Comparison of ENCODE assay signal across 8 cellular contexts in genomic region chr9:6681957-6682501, GRCh38. TPM values are rescaled to one million over a fixed set of nuclear protein-coding genes. Genes with fewer than 3 reads are reported as not detected.
A peak's percentile ranks its signal among the peaks of the same experiment; 100 is the strongest.
DNase-seq lines count a peak whose midpoint lies in the region; ATAC-seq and TF ChIP-seq lines count a peak whose summit lies in the region.

No MANE protein-coding gene starts in this region.

- peak overlapping the region; percentile 98 for H3K4me2 ChIP-seq in HCT116 (ENCODE audit: low read length)

- no peak for TF ChIP-seq CTCF in HCT116 (IDR thresholded peaks at IDR 0.05 in 2 of 3, conservative IDR thresholded peaks at IDR 0.05 in 1 of 3; ENCODE audit: borderline replicate concordance in 1 of 3, insufficient read depth in 1 of 3, low read depth in 2 of 3, low read length in 2 of 3)
- no peak for TF ChIP-seq CTCF in fibroblast of the aortic adventitia (IDR thresholded peaks at IDR 0.05; ENCODE audit: insufficient read depth, low read length)
- TF ChIP-seq CTCF in retinal pigment epithelial cell (conservative IDR thresholded peaks at IDR 0.05; ENCODE audit: low read depth, low read length), result no peak

- DNase-seq in HCT116 (ENCODE audit: low read depth, low spot score), result no peak
- no peak for DNase-seq in T-cell
- no peak for DNase-seq in fibroblast of the aortic adventitia (ENCODE audit: low read depth)
- DNase-seq in retinal pigment epithelial cell (ENCODE audit: low read depth), result no peak
- no peak for DNase-seq in NOMO-1 treated with DMSO at 0.1 percent for 48 hours (lab: John Stamatoyannopoulos, UW; ENCODE audit: unreplicated experiment)
- DNase-seq in DMS79 (lab: John Stamatoyannopoulos, UW), result no peak
- no peak for DNase-seq in OCI-M1 (lab: John Stamatoyannopoulos, UW)

- H3K4me1 Mint-ChIP-seq in T-cell, result peaks cover 19 to 24% (median 24%) of the 10 kb centered on the region in 3 donors

- H3K36me3 ChIP-seq in HCT116 (ENCODE audit: control insufficient read depth in 1 of 2, insufficient read depth in 2 of 2, low read length in 2 of 2), result no peaks in the 10 kb centered on the region

- H3K36me3 Mint-ChIP-seq in T-cell, result no peaks in the 10 kb centered on the region

- peaks cover 6 to 23% of the 10 kb centered on the region in 2 experiments; a peak in 3 of 4 replicates for H3K4me1 ChIP-seq in HCT116 (ENCODE audit: control insufficient read depth in 1 of 2, insufficient read depth in 2 of 2, low read length in 2 of 2)

- peak overlapping the region; percentile 91 to 93 (median 91) for H3K4me3 Mint-ChIP-seq in T-cell

- no peak overlapping the region for H2AFZ ChIP-seq in HCT116 (ENCODE audit: low read depth, low read length, poor library complexity, severe bottlenecking)

- CTCF ChIA-PET in HCT116 (lab: Charles Lee) (no interaction called here), T-cell (lab: Charles Lee) (interaction anchor here (0.7 to 2.2 kb wide), 7 partner anchors 21 to 484 kb away, joined by 3 to 10 read pairs (median 4); partner anchors contain the start of gene KDM4C (in 1 of the 2))

- peak overlapping the region; percentile 96 for H3K9ac ChIP-seq in HCT116 (ENCODE audit: low read length)

- H3K27ac ChIP-seq in HCT116 (ENCODE audit: low read depth, low read length), result peak overlapping the region; percentile 99

- H3K4me3 ChIP-seq in HCT116 (replicated peaks in 1 of 2; ENCODE audit: low read depth in 1 of 2, low read length in 2 of 2) (peak overlapping the region; percentile 91 to 92), fibroblast of the aortic adventitia (ENCODE audit: low read depth, low read length) (peak overlapping the region; percentile 86), retinal pigment epithelial cell (ENCODE audit: low read length) (peak overlapping the region; percentile 86)

- no peaks in the 10 kb centered on the region for H3K9me3 ChIP-seq in HCT116 (ENCODE audit: control insufficient read depth in 1 of 2, insufficient read depth in 1 of 2, low read depth in 1 of 2, low read length in 2 of 2)

- H3K9me2 ChIP-seq in HCT116 (ENCODE audit: insufficient read depth), result no peaks in the 10 kb centered on the region

- no peaks in the 10 kb centered on the region for H3K9me3 Mint-ChIP-seq in T-cell

- BruUV-seq in HCT116 (replicated peaks; lab: Mats Ljungman, UMichigan), result no TSS peak

- RAD21 ChIA-PET in HCT116 (lab: Charles Lee; ENCODE audit: low non-redundant PET in 1 of 2, low total read pairs in 2 of 2, uncharacterized antibody in 2 of 2, unreplicated experiment in 2 of 2), result interaction anchor here in 1 of 2 experiments (0.7 kb wide), 1 partner anchor 130 kb away, joined by 4 read pairs; no protein-coding TSS in a partner anchor

- no peaks in the 10 kb centered on the region for H4K20me1 ChIP-seq in HCT116 (ENCODE audit: insufficient read depth)

- peak overlapping the region; percentile 98 for H3K27ac Mint-ChIP-seq in T-cell

- no peak for TF ChIP-seq POLR2A in HCT116 (IDR thresholded peaks at IDR 0.05; ENCODE audit: borderline replicate concordance, extremely low read depth, insufficient read depth, insufficient read length)

- POLR2A ChIA-PET in HCT116 (lab: Charles Lee), result interaction anchor here (0.6 to 1.9 kb wide), 10 partner anchors 9 to 780 kb away, joined by 3 to 5 read pairs (median 3); no protein-coding TSS in a partner anchor
- POLR2A ChIA-PET in T-cell (lab: Charles Lee), result interaction anchor here (0.6 to 1.9 kb wide), 11 partner anchors 8 to 675 kb away, joined by 3 to 27 read pairs (median 4); partner anchors contain the start of gene KDM4C (in 1 of the 2)

- peak; percentile 2; the same call in 1 of the 2 replicates for ATAC-seq in HCT116
- ATAC-seq in T-cell (replicated peaks in 1 of 4), result peak in 1 of 4 experiments; percentile 1
- ATAC-seq in HG02798 (IDR thresholded peaks at IDR 0.05; ENCODE audit: poor library complexity, unreplicated experiment), result no peak

- intact Hi-C loops in HCT116 (cut with micrococcal nuclease), result loop anchor here (2.0 kb wide), 1 partner anchor 77 kb away; no protein-coding TSS in a partner anchor

- no peaks in the 10 kb centered on the region for H3K27me3 ChIP-seq in HCT116 (ENCODE audit: insufficient read depth, low read length)

- no peaks in the 10 kb centered on the region for H3K27me3 Mint-ChIP-seq in T-cell

- TF ChIP-seq RAD21 in HCT116 (IDR thresholded peaks at IDR 0.05; ENCODE audit: low read depth), result no peak

- H3K79me2 ChIP-seq in HCT116 (ENCODE audit: insufficient read depth, low read length), result peaks cover 36% of the 10 kb centered on the region

TF ChIP-seq in HCT116, 20 proteins besides CTCF, POLR2A, EP300 and RAD21:
- TF ChIP-seq ATF3 (IDR thresholded peaks at IDR 0.05) (no peak), POLR2AphosphoS5 (IDR thresholded peaks at IDR 0.05; ENCODE audit: low read depth, low read length) (no peak), ZNF274 (IDR thresholded peaks at IDR 0.05; ENCODE audit: low read depth, low read length) (no peak), ZFX (IDR thresholded peaks at IDR 0.05) (0 out of 2 replicates have a peak, but pooled peaks have one; percentile 5), MAX (IDR thresholded peaks at IDR 0.05) (no peak), TCF7L2 (IDR thresholded peaks at IDR 0.05; ENCODE audit: borderline replicate concordance, extremely low read depth, insufficient read depth, insufficient read length) (no peak), EGR1 (IDR thresholded peaks at IDR 0.05; ENCODE audit: low read depth) (no peak), REST (IDR thresholded peaks at IDR 0.05; ENCODE audit: low read depth) (no peak)
TF ChIP-seq in HCT116: peak in this region for 1.

RNA-seq across cellular contexts. Expression of gene GLDC, which starts 36.5 kb away (rescaled TPM):
- total RNA-seq in HCT116 (2021; ENCODE audit: unreplicated experiment) (4.9 TPM), T-cell (under 1 TPM; 0.21 to 0.79 (median 0.70) TPM), fibroblast of the aortic adventitia (ENCODE audit: low replicate concordance) (0.65 and 1.8 TPM in 2 replicates)
- polyA plus RNA-seq in HCT116 (2012), result 3.3 and 5.6 TPM in 2 replicates
